Comparison of ENCODE assay signal across 8 cellular contexts in genomic region chr1:202184750-202185460, GRCh38. TPM values are rescaled to one million over a fixed set of nuclear protein-coding genes. Genes with fewer than 3 reads are reported as not detected.
DNase-seq lines count a peak whose midpoint lies in the region; ATAC-seq, FAIRE-seq and TF ChIP-seq lines count a peak whose summit lies in the region.

No MANE protein-coding gene starts in this region.

- H3K27ac ChIP-seq in HCT116 (ENCODE audit: low read depth, low read length) = no peak overlapping the region
- no peak overlapping the region for H3K27ac ChIP-seq in kidney (ENCODE audit: low read depth in 2 of 2, low read length in 2 of 2)

- H4K20me1 ChIP-seq in HCT116 (ENCODE audit: insufficient read depth) = no peaks in the 10 kb centered on the region

- no peaks in the 10 kb centered on the region for H3K79me2 ChIP-seq in HCT116 (ENCODE audit: insufficient read depth, low read length)

- H3K4me2 ChIP-seq in HCT116 (ENCODE audit: low read length) = peak overlapping the region; percentile 37

- H2AFZ ChIP-seq in HCT116 (ENCODE audit: low read depth, low read length, poor library complexity, severe bottlenecking) = peak overlapping the region; percentile 74

- no peaks in the 10 kb centered on the region for H3K9me3 Mint-ChIP-seq in CD14-positive monocyte

- H3K4me1 ChIP-seq in HCT116 (ENCODE audit: control insufficient read depth in 1 of 2, insufficient read depth in 2 of 2, low read length in 2 of 2) = peaks cover 0 to 11% of the 10 kb centered on the region in 2 experiments; a peak in 3 of 4 replicates
- no peaks in the 10 kb centered on the region for H3K4me1 ChIP-seq in kidney (ENCODE audit: control insufficient read depth in 1 of 2, insufficient read depth in 1 of 2, low read depth in 1 of 2, low read length in 2 of 2)

- H3K4me3 ChIP-seq in HCT116 (replicated peaks in 1 of 2; ENCODE audit: low read depth in 1 of 2, low read length in 2 of 2) (no peak overlapping the region), kidney (ENCODE audit: low read length in 2 of 2) (no peak overlapping the region)

- H3K9me3 ChIP-seq in HCT116 (ENCODE audit: control insufficient read depth in 1 of 2, insufficient read depth in 1 of 2, low read depth in 1 of 2, low read length in 2 of 2) (no peaks in the 10 kb centered on the region), kidney (ENCODE audit: control insufficient read depth in 1 of 2, low read length in 2 of 2) (no peaks in the 10 kb centered on the region)

- H3K36me3 Mint-ChIP-seq in CD14-positive monocyte = no peaks in the 10 kb centered on the region

- RAD21 ChIA-PET in HCT116 (lab: Charles Lee; ENCODE audit: low non-redundant PET in 1 of 2, low total read pairs in 2 of 2, uncharacterized antibody in 2 of 2, unreplicated experiment in 2 of 2) = no interaction called here

- no peaks in the 10 kb centered on the region for H3K27me3 ChIP-seq in HCT116 (ENCODE audit: insufficient read depth, low read length)

- ATAC-seq in HCT116 (peak; percentile 90), GM21619 (IDR thresholded peaks at IDR 0.05; ENCODE audit: unreplicated experiment) (no peak)

- H3K4me3 Mint-ChIP-seq in CD14-positive monocyte = no peak overlapping the region

- H3K4me1 Mint-ChIP-seq in CD14-positive monocyte = peaks cover 2% of the 10 kb centered on the region

- H3K9me2 ChIP-seq in HCT116 (ENCODE audit: insufficient read depth) = no peaks in the 10 kb centered on the region

- TF ChIP-seq CTCF in CD14-positive monocyte (IDR thresholded peaks at IDR 0.05) (peak; percentile 93), HCT116 (IDR thresholded peaks at IDR 0.05 in 2 of 3, conservative IDR thresholded peaks at IDR 0.05 in 1 of 3; ENCODE audit: borderline replicate concordance in 1 of 3, insufficient read depth in 1 of 3, low read depth in 2 of 3, low read length in 2 of 3) (peak; percentile 88 to 96 (median 90)), kidney (IDR thresholded peaks at IDR 0.05; ENCODE audit: borderline replicate concordance, extremely low read depth, insufficient read depth) (peak; percentile 78)

- no TSS peak for BruUV-seq in HCT116 (replicated peaks; lab: Mats Ljungman, UMichigan)

- H3K27me3 Mint-ChIP-seq in CD14-positive monocyte (ENCODE audit: low read depth in 3 of 3) = peaks cover 8 to 27% (median 18%) of the 10 kb centered on the region in 3 donors

- no peak overlapping the region for H3K9ac ChIP-seq in HCT116 (ENCODE audit: low read length)
- H3K9ac ChIP-seq in kidney (ENCODE audit: low read length in 2 of 2) = no peak overlapping the region

- peak; percentile 79 for TF ChIP-seq RAD21 in HCT116 (IDR thresholded peaks at IDR 0.05; ENCODE audit: low read depth)

- intact Hi-C loops in CD14-positive monocyte (cut with micrococcal nuclease) = loop anchor here (2.0 to 10.0 kb wide), 2 partner anchors 130 to 534 kb away; no protein-coding TSS in a partner anchor
- intact Hi-C loops in HCT116 (cut with micrococcal nuclease) = loop anchor here (1.0 to 10.0 kb wide), 3 partner anchors 130 to 534 kb away; no protein-coding TSS in a partner anchor
- intact Hi-C loops in kidney (cut with DNase I) = loop anchor here (5.0 to 10.0 kb wide), 2 partner anchors 127 to 530 kb away; partner anchors contain the start of gene SYT2

- H3K36me3 ChIP-seq in HCT116 (ENCODE audit: control insufficient read depth in 1 of 2, insufficient read depth in 2 of 2, low read length in 2 of 2) = no peaks in the 10 kb centered on the region
- no peaks in the 10 kb centered on the region for H3K36me3 ChIP-seq in kidney (ENCODE audit: control insufficient read depth in 1 of 2, insufficient read depth in 2 of 2, low read length in 2 of 2)

- peak overlapping the region in 1 of 7 donors; percentile 61 for H3K27ac Mint-ChIP-seq in CD14-positive monocyte

- DNase-seq in CD14-positive monocyte (ENCODE audit: low spot score) = peak; percentile 82
- DNase-seq in HCT116 (ENCODE audit: low read depth, low spot score) = peak; percentile 88
- DNase-seq in NCI-H2196 treated with DMSO at 0.1 percent for 48 hours (lab: John Stamatoyannopoulos, UW; ENCODE audit: unreplicated experiment) = peak; percentile 79
- DNase-seq in activated CD4-positive, CD25-positive, alpha-beta regulatory T cell (lab: John Stamatoyannopoulos, UW) = peak; percentile 20 to 59 (median 48)
- DNase-seq in central memory CD4-positive, alpha-beta T cell = peak; percentile 37
- peak; percentile 89 for DNase-seq in kidney
- DNase-seq in stimulated activated CD4-positive, alpha-beta T cell treated with anti-CD3 and anti-CD28 coated beads, Interleukin-1b, Interleukin-23, amount 100 ng/mL, for 24 hours (ENCODE audit: low read depth in 4 of 4, low spot score in 1 of 4) = peak in 3 of 4 experiments; percentile 52 to 71 (median 54)

- CTCF ChIA-PET in HCT116 (lab: Charles Lee) = interaction anchor here (1.0 to 2.4 kb wide), 2 partner anchors 8 to 535 kb away, joined by 3 to 9 read pairs; no protein-coding TSS in a partner anchor

- no peak for TF ChIP-seq POLR2A in HCT116 (IDR thresholded peaks at IDR 0.05; ENCODE audit: borderline replicate concordance, extremely low read depth, insufficient read depth, insufficient read length)

- FAIRE-seq in kidney (lab: Jason Lieb, UNC) = no peak

- POLR2A ChIA-PET in HCT116 (lab: Charles Lee) = no interaction called here

TF ChIP-seq in HCT116, 20 proteins besides CTCF, POLR2A, EP300 and RAD21:
- TF ChIP-seq ZFX (IDR thresholded peaks at IDR 0.05) (no peak), CBX3 (IDR thresholded peaks at IDR 0.05; ENCODE audit: low read depth) (no peak), ZNF274 (IDR thresholded peaks at IDR 0.05; ENCODE audit: low read depth, low read length) (no peak), POLR2AphosphoS5 (IDR thresholded peaks at IDR 0.05; ENCODE audit: low read depth, low read length) (0 out of 2 replicates have a peak, but pooled peaks have one; percentile 17), YY1 (IDR thresholded peaks at IDR 0.05; ENCODE audit: extremely low read depth, insufficient replicate concordance, low read depth, low read length) (peak; percentile 63), JUND (IDR thresholded peaks at IDR 0.05) (no peak), EZH2phosphoT487 (IDR thresholded peaks at IDR 0.05; ENCODE audit: borderline replicate concordance) (no peak), ELF1 (IDR thresholded peaks at IDR 0.05; ENCODE audit: borderline replicate concordance, low read depth) (no peak), CEBPB (IDR thresholded peaks at IDR 0.05; ENCODE audit: low read depth) (no peak)
- TF ChIP-seq, protein P1, sequence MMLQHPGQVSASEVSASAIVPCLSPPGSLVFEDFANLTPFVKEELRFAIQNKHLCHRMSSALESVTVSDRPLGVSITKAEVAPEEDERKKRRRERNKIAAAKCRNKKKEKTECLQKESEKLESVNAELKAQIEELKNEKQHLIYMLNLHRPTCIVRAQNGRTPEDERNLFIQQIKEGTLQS (IDR thresholded peaks at IDR 0.05) = no peak
- TF ChIP-seq, protein P2, sequence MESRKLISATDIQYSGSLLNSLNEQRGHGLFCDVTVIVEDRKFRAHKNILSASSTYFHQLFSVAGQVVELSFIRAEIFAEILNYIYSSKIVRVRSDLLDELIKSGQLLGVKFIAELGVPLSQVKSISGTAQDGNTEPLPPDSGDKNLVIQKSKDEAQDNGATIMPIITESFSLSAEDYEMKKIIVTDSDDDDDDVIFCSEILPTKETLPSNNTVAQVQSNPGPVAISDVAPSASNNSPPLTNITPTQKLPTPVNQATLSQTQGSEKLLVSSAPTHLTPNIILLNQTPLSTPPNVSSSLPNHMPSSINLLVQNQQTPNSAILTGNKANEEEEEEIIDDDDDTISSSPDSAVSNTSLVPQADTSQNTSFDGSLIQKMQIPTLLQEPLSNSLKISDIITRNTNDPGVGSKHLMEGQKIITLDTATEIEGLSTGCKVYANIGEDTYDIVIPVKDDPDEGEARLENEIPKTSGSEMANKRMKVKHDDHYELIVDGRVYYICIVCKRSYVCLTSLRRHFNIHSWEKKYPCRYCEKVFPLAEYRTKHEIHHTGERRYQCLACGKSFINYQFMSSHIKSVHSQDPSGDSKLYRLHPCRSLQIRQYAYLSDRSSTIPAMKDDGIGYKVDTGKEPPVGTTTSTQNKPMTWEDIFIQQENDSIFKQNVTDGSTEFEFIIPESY (IDR thresholded peaks at IDR 0.05; ENCODE audit: extremely low read depth, insufficient replicate concordance, low read length) = no peak

RNA-seq across cellular contexts. Expression of gene LGR6, which starts 8.7 kb away (rescaled TPM):
- polyA plus RNA-seq in CD14-positive monocyte (not detected), kidney (ENCODE audit: insufficient read depth, low read depth, low replicate concordance) (1.8 TPM)
- total RNA-seq in HCT116 (2021; ENCODE audit: unreplicated experiment) (0.20 TPM), kidney (4.1 TPM)
- polyA plus RNA-seq in HCT116 (2012) = 0.48 and 1.2 TPM in 2 replicates

RNA-seq across cellular contexts. Expression of gene PTPN7, which starts 24.5 kb away (rescaled TPM):
- polyA plus RNA-seq in CD14-positive monocyte (1 to 10 TPM; 4.0 to 8.3 TPM), kidney (ENCODE audit: insufficient read depth, low read depth, low replicate concordance) (3.5 TPM)
- total RNA-seq in HCT116 (2021; ENCODE audit: unreplicated experiment) (0.76 TPM), kidney (5.5 TPM)
- polyA plus RNA-seq in HCT116 (2012) = 0.12 and 0.25 TPM in 2 replicates

RNA-seq across cellular contexts. Expression of gene ARL8A, which starts 40.4 kb away (rescaled TPM):
- polyA plus RNA-seq in CD14-positive monocyte = 10 to 100 TPM; 12.4 to 14.8 TPM
- total RNA-seq in HCT116 (2021; ENCODE audit: unreplicated experiment) = 45.6 TPM
- 35.2 and 36.4 TPM in 2 replicates for polyA plus RNA-seq in HCT116 (2012)
- total RNA-seq in kidney = 72.2 TPM
- 60.8 TPM for polyA plus RNA-seq in kidney (ENCODE audit: insufficient read depth, low read depth, low replicate concordance)

Comparison
In these comparisons a context has a peak if more than half of its experiments do, and no peak if none do; other contexts are left out.
1. DNase-seq: peak in every context shown above with its lines; median percentile 89 in kidney; 88 in HCT116; 82 in CD14-positive monocyte; 79 in NCI-H2196 treated with DMSO at 0.1 percent for 48 hours; 54 in stimulated activated CD4-positive, alpha-beta T cell treated with anti-CD3 and anti-CD28 coated beads, Interleukin-1b, Interleukin-23, amount 100 ng/mL, for 24 hours; 48 in activated CD4-positive, CD25-positive, alpha-beta regulatory T cell; 37 in central memory CD4-positive, alpha-beta T cell.